ENCODE assay signal across 11 cellular contexts in the genomic region with DNA sequence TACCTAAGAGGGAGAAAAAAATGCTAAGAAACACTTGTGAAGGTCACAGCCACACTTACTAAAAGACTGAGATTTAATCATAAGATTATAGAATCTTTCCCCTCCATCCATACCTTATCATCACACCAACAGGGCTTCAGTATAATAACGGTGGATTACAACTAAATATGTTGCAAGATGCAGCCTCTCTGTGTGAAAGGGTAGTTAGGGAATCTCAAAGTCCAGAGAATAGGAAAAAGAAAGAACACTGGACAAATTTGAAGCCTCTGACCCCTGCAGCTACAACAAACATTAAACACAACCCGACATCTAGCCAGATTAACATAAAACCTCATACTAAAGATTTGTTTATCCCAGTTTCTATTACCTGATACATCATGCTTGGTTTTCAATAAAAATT.
"Had no signal": no experiment of that assay in that cellular context is flagged by ENCODE, and none has a peak within 500 bp of the region (broad histone marks: within the 10 kb centered on the region; RNA-seq: fewer than 3 reads in every experiment).

No MANE protein-coding gene starts in this region.

- H2AFZ ChIP-seq: GM23248, GM23338 had no signal

- H3K9me3 ChIP-seq: HAP-1 had no signal

- FAIRE-seq: H1, H54 had no signal

- H3K9ac ChIP-seq: GM23248 had no signal

- H3K27ac ChIP-seq: GM23248 had no signal

- H3K9me3 Mint-ChIP-seq: GM23338 had no signal

- H3K4me1 Mint-ChIP-seq: GM23338, H9 had no signal

- H3K27ac Mint-ChIP-seq: H9, HFFc6 had no signal

- H3K36me3 ChIP-seq: HAP-1 had no signal

- DNase-seq: GM23248, GOT3, H7, H9, HCEC 1CT, HFFc6 had no signal

- H3K4me1 ChIP-seq: HAP-1 had no signal

- H3K4me3 Mint-ChIP-seq: GM23338, H9, HFFc6 had no signal

- H3K4me3 ChIP-seq: GM23248, GM23338, HAP-1 had no signal

- H3K4me2 ChIP-seq: GM23338 had no signal

- ATAC-seq: GM23338, HCT116 had no signal
